In the genomic region with DNA sequence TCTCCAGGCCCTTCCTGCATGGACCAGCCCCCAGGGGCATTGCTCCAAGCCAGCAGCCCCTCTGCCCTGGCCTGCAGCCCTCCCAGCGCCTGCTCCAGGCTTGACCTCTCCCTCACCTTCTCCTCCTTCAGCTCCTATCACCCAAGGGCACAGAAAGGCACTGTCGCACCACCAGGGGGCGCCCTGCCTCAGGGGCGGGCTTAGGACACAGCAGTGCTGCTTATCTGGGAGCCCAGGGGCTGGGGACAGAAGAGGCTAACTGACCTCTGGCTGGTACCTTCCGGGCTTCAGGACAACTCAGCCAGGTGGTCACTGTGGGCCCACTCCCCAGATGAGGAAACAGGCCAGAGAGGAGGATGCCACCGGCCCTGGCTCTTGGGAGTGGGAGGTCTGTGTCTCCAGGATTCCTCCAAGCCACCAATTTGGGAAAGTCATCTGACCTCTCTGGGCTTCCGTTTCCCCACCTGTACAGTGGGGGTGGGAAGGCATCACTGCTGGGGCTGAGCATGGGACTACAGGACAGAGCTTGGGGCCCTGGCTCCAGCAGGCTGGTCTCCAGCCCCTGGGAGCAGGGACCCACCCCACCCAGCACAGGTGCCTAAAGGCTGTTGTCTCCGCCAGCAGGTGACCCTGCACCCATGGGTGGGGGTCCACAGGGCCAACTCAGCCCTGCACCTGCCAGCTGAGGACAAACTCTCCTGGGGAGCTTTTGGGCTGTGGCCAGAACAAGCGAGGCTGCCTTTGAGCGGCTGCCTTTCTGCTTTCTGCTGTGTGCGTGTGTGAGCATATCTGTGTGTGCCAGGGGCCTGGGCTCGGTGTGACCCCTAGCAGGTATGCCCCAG, we compare ENCODE assay signal across 1 cellular context.
TF ChIP-seq lines count a peak whose summit lies in the region.

No MANE protein-coding gene starts in this region.

TF ChIP-seq in HEK293, 187 proteins besides CTCF, POLR2A, EP300 and RAD21 (continued from another document and continues in another):
- TF ChIP-seq ZNF16 (tag by site-specific recombination; IDR thresholded peaks at IDR 0.05; ENCODE audit: low read depth) (no peak), ZBTB21 (tag by site-specific recombination; IDR thresholded peaks at IDR 0.05) (no peak), ZNF175 (tag by site-specific recombination; IDR thresholded peaks at IDR 0.05) (no peak), ZNF19 (tag by site-specific recombination; IDR thresholded peaks at IDR 0.05; ENCODE audit: low read depth) (no peak), ZNF596 (tag by site-specific recombination; IDR thresholded peaks at IDR 0.05) (no peak), EGR2 (tag by site-specific recombination; IDR thresholded peaks at IDR 0.05; ENCODE audit: low read depth) (no peak), ZNF585B (tag by site-specific recombination; IDR thresholded peaks at IDR 0.05) (no peak), ZNF621 (tag by site-specific recombination; IDR thresholded peaks at IDR 0.05) (no peak), KLF7 (tag by site-specific recombination; IDR thresholded peaks at IDR 0.05; ENCODE audit: borderline replicate concordance) (no peak), ZNF350 (tag by site-specific recombination; IDR thresholded peaks at IDR 0.05) (no peak), TRIM28 (IDR thresholded peaks at IDR 0.05; ENCODE audit: borderline replicate concordance, low read length) (no peak), KLF9 (tag by site-specific recombination; IDR thresholded peaks at IDR 0.05; ENCODE audit: low read depth) (no peak), SCRT1 (tag by site-specific recombination; IDR thresholded peaks at IDR 0.05; ENCODE audit: borderline replicate concordance) (no peak), GLI2 (tag by site-specific recombination; IDR thresholded peaks at IDR 0.05; ENCODE audit: borderline replicate concordance, low read depth) (no peak), ZNF76 (tag by site-specific recombination; IDR thresholded peaks at IDR 0.05; ENCODE audit: borderline replicate concordance, low read depth) (no peak), ZNF132 (tag by site-specific recombination; IDR thresholded peaks at IDR 0.05; ENCODE audit: borderline replicate concordance) (no peak), ZFP69B (tag by site-specific recombination; IDR thresholded peaks at IDR 0.05) (0 out of 2 replicates have a peak, but pooled peaks have one; percentile 39), ZNF211 (tag by site-specific recombination; IDR thresholded peaks at IDR 0.05; ENCODE audit: low read depth) (no peak), ZNF792 (tag by site-specific recombination; IDR thresholded peaks at IDR 0.05) (no peak), ZNF776 (tag by site-specific recombination; IDR thresholded peaks at IDR 0.05; ENCODE audit: borderline replicate concordance) (no peak), ZNF423 (tag by site-specific recombination; IDR thresholded peaks at IDR 0.05) (peak; percentile 96), ZNF521 (tag by site-specific recombination; IDR thresholded peaks at IDR 0.05) (no peak), ZXDB (tag by site-specific recombination; IDR thresholded peaks at IDR 0.05) (peak; percentile 65; the same call in 1 of the 2 replicates), ZSCAN16 (tag by site-specific recombination; IDR thresholded peaks at IDR 0.05) (no peak)
- TF ChIP-seq, protein P1, sequence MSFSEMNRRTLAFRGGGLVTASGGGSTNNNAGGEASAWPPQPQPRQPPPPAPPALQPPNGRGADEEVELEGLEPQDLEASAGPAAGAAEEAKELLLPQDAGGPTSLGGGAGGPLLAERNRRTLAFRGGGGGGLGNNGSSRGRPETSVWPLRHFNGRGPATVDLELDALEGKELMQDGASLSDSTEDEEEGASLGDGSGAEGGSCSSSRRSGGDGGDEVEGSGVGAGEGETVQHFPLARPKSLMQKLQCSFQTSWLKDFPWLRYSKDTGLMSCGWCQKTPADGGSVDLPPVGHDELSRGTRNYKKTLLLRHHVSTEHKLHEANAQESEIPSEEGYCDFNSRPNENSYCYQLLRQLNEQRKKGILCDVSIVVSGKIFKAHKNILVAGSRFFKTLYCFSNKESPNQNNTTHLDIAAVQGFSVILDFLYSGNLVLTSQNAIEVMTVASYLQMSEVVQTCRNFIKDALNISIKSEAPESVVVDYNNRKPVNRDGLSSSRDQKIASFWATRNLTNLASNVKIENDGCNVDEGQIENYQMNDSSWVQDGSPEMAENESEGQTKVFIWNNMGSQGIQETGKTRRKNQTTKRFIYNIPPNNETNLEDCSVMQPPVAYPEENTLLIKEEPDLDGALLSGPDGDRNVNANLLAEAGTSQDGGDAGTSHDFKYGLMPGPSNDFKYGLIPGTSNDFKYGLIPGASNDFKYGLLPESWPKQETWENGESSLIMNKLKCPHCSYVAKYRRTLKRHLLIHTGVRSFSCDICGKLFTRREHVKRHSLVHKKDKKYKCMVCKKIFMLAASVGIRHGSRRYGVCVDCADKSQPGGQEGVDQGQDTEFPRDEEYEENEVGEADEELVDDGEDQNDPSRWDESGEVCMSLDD (tag by site-specific recombination; IDR thresholded peaks at IDR 0.05) = no peak
- TF ChIP-seq, protein P2, sequence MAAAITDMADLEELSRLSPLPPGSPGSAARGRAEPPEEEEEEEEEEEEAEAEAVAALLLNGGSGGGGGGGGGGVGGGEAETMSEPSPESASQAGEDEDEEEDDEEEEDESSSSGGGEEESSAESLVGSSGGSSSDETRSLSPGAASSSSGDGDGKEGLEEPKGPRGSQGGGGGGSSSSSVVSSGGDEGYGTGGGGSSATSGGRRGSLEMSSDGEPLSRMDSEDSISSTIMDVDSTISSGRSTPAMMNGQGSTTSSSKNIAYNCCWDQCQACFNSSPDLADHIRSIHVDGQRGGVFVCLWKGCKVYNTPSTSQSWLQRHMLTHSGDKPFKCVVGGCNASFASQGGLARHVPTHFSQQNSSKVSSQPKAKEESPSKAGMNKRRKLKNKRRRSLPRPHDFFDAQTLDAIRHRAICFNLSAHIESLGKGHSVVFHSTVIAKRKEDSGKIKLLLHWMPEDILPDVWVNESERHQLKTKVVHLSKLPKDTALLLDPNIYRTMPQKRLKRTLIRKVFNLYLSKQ (tag by site-specific recombination; IDR thresholded peaks at IDR 0.05; ENCODE audit: borderline replicate concordance) = no peak
- TF ChIP-seq, protein P3, sequence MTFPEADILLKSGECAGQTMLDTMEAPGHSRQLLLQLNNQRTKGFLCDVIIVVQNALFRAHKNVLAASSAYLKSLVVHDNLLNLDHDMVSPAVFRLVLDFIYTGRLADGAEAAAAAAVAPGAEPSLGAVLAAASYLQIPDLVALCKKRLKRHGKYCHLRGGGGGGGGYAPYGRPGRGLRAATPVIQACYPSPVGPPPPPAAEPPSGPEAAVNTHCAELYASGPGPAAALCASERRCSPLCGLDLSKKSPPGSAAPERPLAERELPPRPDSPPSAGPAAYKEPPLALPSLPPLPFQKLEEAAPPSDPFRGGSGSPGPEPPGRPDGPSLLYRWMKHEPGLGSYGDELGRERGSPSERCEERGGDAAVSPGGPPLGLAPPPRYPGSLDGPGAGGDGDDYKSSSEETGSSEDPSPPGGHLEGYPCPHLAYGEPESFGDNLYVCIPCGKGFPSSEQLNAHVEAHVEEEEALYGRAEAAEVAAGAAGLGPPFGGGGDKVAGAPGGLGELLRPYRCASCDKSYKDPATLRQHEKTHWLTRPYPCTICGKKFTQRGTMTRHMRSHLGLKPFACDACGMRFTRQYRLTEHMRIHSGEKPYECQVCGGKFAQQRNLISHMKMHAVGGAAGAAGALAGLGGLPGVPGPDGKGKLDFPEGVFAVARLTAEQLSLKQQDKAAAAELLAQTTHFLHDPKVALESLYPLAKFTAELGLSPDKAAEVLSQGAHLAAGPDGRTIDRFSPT (tag by site-specific recombination; IDR thresholded peaks at IDR 0.05) = peak; percentile 48; the same call in 1 of the 2 replicates
- TF ChIP-seq, protein P4, sequence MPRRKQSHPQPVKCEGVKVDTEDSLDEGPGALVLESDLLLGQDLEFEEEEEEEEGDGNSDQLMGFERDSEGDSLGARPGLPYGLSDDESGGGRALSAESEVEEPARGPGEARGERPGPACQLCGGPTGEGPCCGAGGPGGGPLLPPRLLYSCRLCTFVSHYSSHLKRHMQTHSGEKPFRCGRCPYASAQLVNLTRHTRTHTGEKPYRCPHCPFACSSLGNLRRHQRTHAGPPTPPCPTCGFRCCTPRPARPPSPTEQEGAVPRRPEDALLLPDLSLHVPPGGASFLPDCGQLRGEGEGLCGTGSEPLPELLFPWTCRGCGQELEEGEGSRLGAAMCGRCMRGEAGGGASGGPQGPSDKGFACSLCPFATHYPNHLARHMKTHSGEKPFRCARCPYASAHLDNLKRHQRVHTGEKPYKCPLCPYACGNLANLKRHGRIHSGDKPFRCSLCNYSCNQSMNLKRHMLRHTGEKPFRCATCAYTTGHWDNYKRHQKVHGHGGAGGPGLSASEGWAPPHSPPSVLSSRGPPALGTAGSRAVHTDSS (tag by site-specific recombination; IDR thresholded peaks at IDR 0.05) = no peak
- TF ChIP-seq, protein P5, sequence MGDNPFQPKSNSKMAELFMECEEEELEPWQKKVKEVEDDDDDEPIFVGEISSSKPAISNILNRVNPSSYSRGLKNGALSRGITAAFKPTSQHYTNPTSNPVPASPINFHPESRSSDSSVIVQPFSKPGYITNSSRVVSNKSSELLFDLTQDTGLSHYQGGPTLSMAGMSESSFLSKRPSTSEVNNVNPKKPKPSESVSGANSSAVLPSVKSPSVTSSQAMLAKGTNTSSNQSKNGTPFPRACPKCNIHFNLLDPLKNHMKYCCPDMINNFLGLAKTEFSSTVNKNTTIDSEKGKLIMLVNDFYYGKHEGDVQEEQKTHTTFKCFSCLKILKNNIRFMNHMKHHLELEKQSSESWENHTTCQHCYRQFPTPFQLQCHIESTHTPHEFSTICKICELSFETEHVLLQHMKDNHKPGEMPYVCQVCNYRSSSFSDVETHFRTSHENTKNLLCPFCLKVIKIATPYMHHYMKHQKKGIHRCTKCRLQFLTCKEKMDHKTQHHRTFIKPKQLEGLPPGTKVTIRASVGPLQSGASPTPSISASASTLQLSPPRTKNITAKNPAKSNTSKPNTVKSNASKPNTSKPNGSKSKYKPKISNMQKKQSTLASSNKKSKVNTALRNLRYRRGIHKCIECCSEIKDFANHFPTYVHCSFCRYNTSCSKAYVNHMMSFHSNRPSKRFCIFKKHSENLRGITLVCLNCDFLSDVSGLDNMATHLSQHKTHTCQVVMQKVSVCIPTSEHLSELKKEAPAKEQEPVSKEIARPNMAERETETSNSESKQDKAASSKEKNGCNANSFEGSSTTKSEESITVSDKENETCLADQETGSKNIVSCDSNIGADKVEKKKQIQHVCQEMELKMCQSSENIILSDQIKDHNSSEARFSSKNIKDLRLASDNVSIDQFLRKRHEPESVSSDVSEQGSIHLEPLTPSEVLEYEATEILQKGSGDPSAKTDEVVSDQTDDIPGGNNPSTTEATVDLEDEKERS (tag by site-specific recombination; IDR thresholded peaks at IDR 0.05) = no peak
- TF ChIP-seq, protein P6, sequence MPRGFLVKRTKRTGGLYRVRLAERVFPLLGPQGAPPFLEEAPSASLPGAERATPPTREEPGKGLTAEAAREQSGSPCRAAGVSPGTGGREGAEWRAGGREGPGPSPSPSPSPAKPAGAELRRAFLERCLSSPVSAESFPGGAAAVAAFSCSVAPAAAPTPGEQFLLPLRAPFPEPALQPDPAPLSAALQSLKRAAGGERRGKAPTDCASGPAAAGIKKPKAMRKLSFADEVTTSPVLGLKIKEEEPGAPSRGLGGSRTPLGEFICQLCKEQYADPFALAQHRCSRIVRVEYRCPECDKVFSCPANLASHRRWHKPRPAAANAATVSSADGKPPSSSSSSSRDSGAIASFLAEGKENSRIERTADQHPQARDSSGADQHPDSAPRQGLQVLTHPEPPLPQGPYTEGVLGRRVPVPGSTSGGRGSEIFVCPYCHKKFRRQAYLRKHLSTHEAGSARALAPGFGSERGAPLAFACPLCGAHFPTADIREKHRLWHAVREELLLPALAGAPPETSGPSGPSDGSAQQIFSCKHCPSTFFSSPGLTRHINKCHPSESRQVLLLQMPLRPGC (tag by site-specific recombination; IDR thresholded peaks at IDR 0.05) = no peak
- TF ChIP-seq, protein P7, sequence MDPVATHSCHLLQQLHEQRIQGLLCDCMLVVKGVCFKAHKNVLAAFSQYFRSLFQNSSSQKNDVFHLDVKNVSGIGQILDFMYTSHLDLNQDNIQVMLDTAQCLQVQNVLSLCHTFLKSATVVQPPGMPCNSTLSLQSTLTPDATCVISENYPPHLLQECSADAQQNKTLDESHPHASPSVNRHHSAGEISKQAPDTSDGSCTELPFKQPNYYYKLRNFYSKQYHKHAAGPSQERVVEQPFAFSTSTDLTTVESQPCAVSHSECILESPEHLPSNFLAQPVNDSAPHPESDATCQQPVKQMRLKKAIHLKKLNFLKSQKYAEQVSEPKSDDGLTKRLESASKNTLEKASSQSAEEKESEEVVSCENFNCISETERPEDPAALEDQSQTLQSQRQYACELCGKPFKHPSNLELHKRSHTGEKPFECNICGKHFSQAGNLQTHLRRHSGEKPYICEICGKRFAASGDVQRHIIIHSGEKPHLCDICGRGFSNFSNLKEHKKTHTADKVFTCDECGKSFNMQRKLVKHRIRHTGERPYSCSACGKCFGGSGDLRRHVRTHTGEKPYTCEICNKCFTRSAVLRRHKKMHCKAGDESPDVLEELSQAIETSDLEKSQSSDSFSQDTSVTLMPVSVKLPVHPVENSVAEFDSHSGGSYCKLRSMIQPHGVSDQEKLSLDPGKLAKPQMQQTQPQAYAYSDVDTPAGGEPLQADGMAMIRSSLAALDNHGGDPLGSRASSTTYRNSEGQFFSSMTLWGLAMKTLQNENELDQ (tag by site-specific recombination; IDR thresholded peaks at IDR 0.05; ENCODE audit: low read depth) = no peak
- TF ChIP-seq, protein P8, sequence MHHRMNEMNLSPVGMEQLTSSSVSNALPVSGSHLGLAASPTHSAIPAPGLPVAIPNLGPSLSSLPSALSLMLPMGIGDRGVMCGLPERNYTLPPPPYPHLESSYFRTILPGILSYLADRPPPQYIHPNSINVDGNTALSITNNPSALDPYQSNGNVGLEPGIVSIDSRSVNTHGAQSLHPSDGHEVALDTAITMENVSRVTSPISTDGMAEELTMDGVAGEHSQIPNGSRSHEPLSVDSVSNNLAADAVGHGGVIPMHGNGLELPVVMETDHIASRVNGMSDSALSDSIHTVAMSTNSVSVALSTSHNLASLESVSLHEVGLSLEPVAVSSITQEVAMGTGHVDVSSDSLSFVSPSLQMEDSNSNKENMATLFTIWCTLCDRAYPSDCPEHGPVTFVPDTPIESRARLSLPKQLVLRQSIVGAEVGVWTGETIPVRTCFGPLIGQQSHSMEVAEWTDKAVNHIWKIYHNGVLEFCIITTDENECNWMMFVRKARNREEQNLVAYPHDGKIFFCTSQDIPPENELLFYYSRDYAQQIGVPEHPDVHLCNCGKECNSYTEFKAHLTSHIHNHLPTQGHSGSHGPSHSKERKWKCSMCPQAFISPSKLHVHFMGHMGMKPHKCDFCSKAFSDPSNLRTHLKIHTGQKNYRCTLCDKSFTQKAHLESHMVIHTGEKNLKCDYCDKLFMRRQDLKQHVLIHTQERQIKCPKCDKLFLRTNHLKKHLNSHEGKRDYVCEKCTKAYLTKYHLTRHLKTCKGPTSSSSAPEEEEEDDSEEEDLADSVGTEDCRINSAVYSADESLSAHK (tag by site-specific recombination; IDR thresholded peaks at IDR 0.05) = no peak
- TF ChIP-seq, protein P9, sequence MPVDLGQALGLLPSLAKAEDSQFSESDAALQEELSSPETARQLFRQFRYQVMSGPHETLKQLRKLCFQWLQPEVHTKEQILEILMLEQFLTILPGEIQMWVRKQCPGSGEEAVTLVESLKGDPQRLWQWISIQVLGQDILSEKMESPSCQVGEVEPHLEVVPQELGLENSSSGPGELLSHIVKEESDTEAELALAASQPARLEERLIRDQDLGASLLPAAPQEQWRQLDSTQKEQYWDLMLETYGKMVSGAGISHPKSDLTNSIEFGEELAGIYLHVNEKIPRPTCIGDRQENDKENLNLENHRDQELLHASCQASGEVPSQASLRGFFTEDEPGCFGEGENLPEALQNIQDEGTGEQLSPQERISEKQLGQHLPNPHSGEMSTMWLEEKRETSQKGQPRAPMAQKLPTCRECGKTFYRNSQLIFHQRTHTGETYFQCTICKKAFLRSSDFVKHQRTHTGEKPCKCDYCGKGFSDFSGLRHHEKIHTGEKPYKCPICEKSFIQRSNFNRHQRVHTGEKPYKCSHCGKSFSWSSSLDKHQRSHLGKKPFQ (tag by site-specific recombination; IDR thresholded peaks at IDR 0.05) = no peak
